ENCODE assay signal across 13 cellular contexts in the genomic region with DNA sequence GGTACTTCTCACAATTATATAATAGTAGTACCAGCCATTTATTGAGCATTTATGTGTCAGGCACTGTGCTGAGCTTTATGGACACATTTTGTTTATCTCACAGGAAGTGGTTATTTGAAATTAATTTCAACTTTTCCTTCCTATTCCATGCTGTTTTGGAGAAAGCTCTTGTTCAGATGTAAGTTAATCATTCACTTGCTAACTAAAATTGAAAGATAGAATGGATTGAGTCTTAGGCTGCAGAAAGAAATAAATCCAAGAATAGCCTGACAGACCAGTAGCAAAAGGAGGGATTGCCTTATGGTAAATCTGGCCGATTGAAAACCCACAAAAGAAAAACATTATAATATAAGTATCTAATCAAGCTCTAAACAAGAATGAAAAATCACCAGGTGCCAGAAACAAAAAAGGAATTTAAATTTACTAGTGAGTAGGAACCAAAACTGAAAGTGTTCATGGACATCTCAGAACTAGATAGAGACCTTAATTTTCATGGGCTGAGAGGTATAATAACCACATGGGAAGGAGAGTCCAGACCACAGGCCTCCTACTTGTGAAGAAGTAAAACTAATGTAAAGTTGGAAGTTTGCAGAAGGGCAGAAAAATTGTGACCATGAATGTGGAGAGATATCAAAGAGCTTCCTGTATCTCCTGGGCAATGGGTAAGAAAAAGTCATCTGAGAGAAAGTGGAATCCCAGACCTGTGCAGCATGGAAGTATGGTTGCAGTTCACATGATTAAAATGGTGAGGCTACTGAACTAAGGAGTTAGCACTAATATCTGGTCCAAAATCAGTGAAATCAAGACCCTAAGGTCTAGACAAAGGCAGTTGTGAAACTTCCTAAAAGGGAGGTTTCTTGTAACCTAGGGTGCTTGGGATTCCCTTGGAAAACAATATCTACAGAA. TPM values are rescaled to one million over a fixed set of nuclear protein-coding genes. Genes with fewer than 3 reads are reported as not detected.
DNase-seq lines count a peak whose midpoint lies in the region; ATAC-seq and TF ChIP-seq lines count a peak whose summit lies in the region.
"Had no signal": no experiment of that assay in that cellular context is flagged by ENCODE, and none has a peak within 500 bp of the region (broad histone marks: within the 10 kb centered on the region; RNA-seq: fewer than 3 reads in every experiment).

No MANE protein-coding gene starts in this region.

- H3K9me3 Mint-ChIP-seq in activated CD4-positive, alpha-beta T cell treated with anti-CD3 and anti-CD28 coated beads, Interleukin-2, amount 10 ng/mL, durations not matched to agents 7 days and 5 days: no peaks in the 10 kb centered on the region
- H3K9me3 Mint-ChIP-seq in stimulated activated effector memory CD8-positive, alpha-beta T cell treated with anti-CD3 and anti-CD28 coated beads, Interleukin-12 subunit alpha, Interleukin-12 subunit beta, amount 100 ng/mL, for 72 hours: no peaks in the 10 kb centered on the region
- H3K9me3 Mint-ChIP-seq: activated naive CD4-positive, alpha-beta T cell treated with anti-CD3 and anti-CD28 coated beads for 36 hours had no signal

- H3K4me3 ChIP-seq in upper lobe of right lung: no peak overlapping the region

- no peaks in the 10 kb centered on the region for H3K4me1 ChIP-seq in upper lobe of right lung

- no peak overlapping the region for H3K4me3 Mint-ChIP-seq in activated CD4-positive, alpha-beta T cell treated with anti-CD3 and anti-CD28 coated beads, Interleukin-2, amount 10 ng/mL, durations not matched to agents 7 days and 5 days
- no peak overlapping the region for H3K4me3 Mint-ChIP-seq in stimulated activated effector memory CD8-positive, alpha-beta T cell treated with anti-CD3 and anti-CD28 coated beads, Interleukin-12 subunit alpha, Interleukin-12 subunit beta, amount 100 ng/mL, for 72 hours
- H3K4me3 Mint-ChIP-seq: activated naive CD4-positive, alpha-beta T cell treated with anti-CD3 and anti-CD28 coated beads for 36 hours had no signal

- peaks cover 7% of the 10 kb centered on the region for H3K4me1 Mint-ChIP-seq in activated CD4-positive, alpha-beta T cell treated with anti-CD3 and anti-CD28 coated beads, Interleukin-2, amount 10 ng/mL, durations not matched to agents 7 days and 5 days
- H3K4me1 Mint-ChIP-seq in stimulated activated effector memory CD8-positive, alpha-beta T cell treated with anti-CD3 and anti-CD28 coated beads, Interleukin-12 subunit alpha, Interleukin-12 subunit beta, amount 100 ng/mL, for 72 hours: peaks cover 6% of the 10 kb centered on the region

- H3K36me3 ChIP-seq in upper lobe of right lung: no peaks in the 10 kb centered on the region

- H3K27ac Mint-ChIP-seq in activated CD4-positive, alpha-beta T cell treated with anti-CD3 and anti-CD28 coated beads, Interleukin-2, amount 10 ng/mL, durations not matched to agents 7 days and 5 days: peak overlapping the region; percentile 67
- peak overlapping the region; percentile 26 for H3K27ac Mint-ChIP-seq in stimulated activated effector memory CD8-positive, alpha-beta T cell treated with anti-CD3 and anti-CD28 coated beads, Interleukin-12 subunit alpha, Interleukin-12 subunit beta, amount 100 ng/mL, for 72 hours
- H3K27ac Mint-ChIP-seq: activated naive CD4-positive, alpha-beta T cell treated with anti-CD3 and anti-CD28 coated beads for 36 hours had no signal

- no peak for DNase-seq in activated CD4-positive, alpha-beta T cell treated with anti-CD3 and anti-CD28 coated beads, Interleukin-2, amount 10 ng/mL, durations not matched to agents 7 days and 5 days
- no peak for DNase-seq in activated CD4-positive, alpha-beta T cell treated with anti-CD3 and anti-CD28 coated beads, Interleukin-2, amount 50 U/mL, for 4 hours
- DNase-seq in stimulated activated effector memory CD8-positive, alpha-beta T cell treated with anti-CD3 and anti-CD28 coated beads, Interleukin-12 subunit alpha, Interleukin-12 subunit beta, amount 100 ng/mL, for 72 hours (ENCODE audit: low spot score in 2 of 2): no peak
- DNase-seq in upper lobe of right lung (no peak), NAMALWA (ENCODE audit: low spot score) (no peak), HUDEP-2 (lab: John Stamatoyannopoulos, UW; ENCODE audit: unreplicated experiment in 76 of 76) (no peak)
- DNase-seq: 8988T; activated naive CD4-positive, alpha-beta T cell treated with anti-CD3 and anti-CD28 coated beads for 36 hours; NCI-H1092; retina had no signal

- intact Hi-C loops in upper lobe of right lung (cut with DNase I): no loop called here

- no peaks in the 10 kb centered on the region for H3K27me3 ChIP-seq in upper lobe of right lung

- no peaks in the 10 kb centered on the region for H3K27me3 Mint-ChIP-seq in activated CD4-positive, alpha-beta T cell treated with anti-CD3 and anti-CD28 coated beads, Interleukin-2, amount 10 ng/mL, durations not matched to agents 7 days and 5 days

- no peaks in the 10 kb centered on the region for H3K36me3 Mint-ChIP-seq in activated CD4-positive, alpha-beta T cell treated with anti-CD3 and anti-CD28 coated beads, Interleukin-2, amount 10 ng/mL, durations not matched to agents 7 days and 5 days (ENCODE audit: low read depth)
- H3K36me3 Mint-ChIP-seq in stimulated activated effector memory CD8-positive, alpha-beta T cell treated with anti-CD3 and anti-CD28 coated beads, Interleukin-12 subunit alpha, Interleukin-12 subunit beta, amount 100 ng/mL, for 72 hours: no peaks in the 10 kb centered on the region

- no peak for TF ChIP-seq CTCF in upper lobe of right lung (IDR thresholded peaks at IDR 0.05)

- peak; percentile 92 for ATAC-seq in GM21737 (IDR thresholded peaks at IDR 0.05; ENCODE audit: unreplicated experiment)
- ATAC-seq in HG03196 (IDR thresholded peaks at IDR 0.05; ENCODE audit: unreplicated experiment): peak; percentile 96
- no peak for ATAC-seq in stimulated activated effector memory CD8-positive, alpha-beta T cell treated with anti-CD3 and anti-CD28 coated beads, Interleukin-12 subunit alpha, Interleukin-12 subunit beta, amount 100 ng/mL, for 72 hours
- no peak for ATAC-seq in upper lobe of right lung

- H3K27ac ChIP-seq in upper lobe of right lung: no peak overlapping the region

- CTCF ChIA-PET in activated CD4-positive, alpha-beta T cell treated with anti-CD3 and anti-CD28 coated beads, Interleukin-2, amount 10 ng/mL, durations not matched to agents 7 days and 5 days (lab: Charles Lee): interaction anchor here (1.2 to 1.5 kb wide), 2 partner anchors 10 to 30 kb away, joined by 3 to 4 read pairs; no protein-coding TSS in a partner anchor

- POLR2A ChIA-PET in activated CD4-positive, alpha-beta T cell treated with anti-CD3 and anti-CD28 coated beads, Interleukin-2, amount 10 ng/mL, durations not matched to agents 7 days and 5 days (lab: Charles Lee): no interaction called here

- no peaks in the 10 kb centered on the region for H3K9me3 ChIP-seq in upper lobe of right lung

RNA-seq across cellular contexts. Expression of a gene that starts 38.0 kb away (rescaled TPM):
- 1 to 10 TPM; 7.8 TPM for total RNA-seq in activated CD4-positive, alpha-beta T cell treated with anti-CD3 and anti-CD28 coated beads, Interleukin-2, amount 10 ng/mL, durations not matched to agents 7 days and 5 days
- total RNA-seq in upper lobe of right lung: 2.4 TPM
- total RNA-seq: Daoy had no signal

Comparison
In these comparisons a context has a peak if more than half of its experiments do, and no peak if none do; other contexts are left out.
1. ATAC-seq: peak in GM21737 (single experiment) and HG03196 (single experiment); none in stimulated activated effector memory CD8-positive, alpha-beta T cell treated with anti-CD3 and anti-CD28 coated beads, Interleukin-12 subunit alpha, Interleukin-12 subunit beta, amount 100 ng/mL, for 72 hours (single experiment) and upper lobe of right lung (single experiment).